15 cellular contexts compared by ENCODE assay signal in the genomic region with DNA sequence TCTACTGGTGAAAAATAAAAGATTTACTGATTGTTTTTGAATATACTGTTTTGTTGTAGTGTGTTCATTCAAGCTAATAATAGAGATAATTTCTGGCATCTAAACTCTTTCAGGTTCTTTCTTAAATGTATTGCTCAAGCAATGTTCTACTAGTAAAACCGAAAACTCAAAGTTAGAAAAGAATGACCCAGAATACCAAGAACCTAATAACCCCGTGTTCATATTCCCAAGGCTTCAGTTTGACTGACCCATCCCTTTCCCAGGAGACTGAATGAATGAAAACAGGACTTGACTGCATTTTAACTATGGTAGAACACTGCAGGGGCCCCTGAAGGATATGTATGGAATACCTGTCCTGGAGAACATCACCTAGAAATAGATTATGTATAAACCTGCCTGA.
DNase-seq lines count a peak whose midpoint lies in the region; ATAC-seq and TF ChIP-seq lines count a peak whose summit lies in the region.
"Had no signal": no experiment of that assay in that cellular context is flagged by ENCODE, and none has a peak within 500 bp of the region (broad histone marks: within the 10 kb centered on the region; RNA-seq: fewer than 3 reads in every experiment).

No MANE protein-coding gene starts in this region.

- H3K9me3 ChIP-seq in tibial artery: no peaks in the 10 kb centered on the region

- ATAC-seq in Right ventricle myocardium superior (ENCODE audit: poor library complexity) (peak; percentile 39), left ventricle myocardium superior (no peak), sciatic nerve (peak; percentile 49), GM19035 (IDR thresholded peaks at IDR 0.05; ENCODE audit: unreplicated experiment) (no peak)
- ATAC-seq: CD8-positive, alpha-beta T cell; GM12878 had no signal

- peak overlapping the region; percentile 41 for H3K27ac ChIP-seq in tibial artery
- H3K27ac ChIP-seq: BLaER1 treated with 17β-estradiol and CSF1 and Interleukin-3, amounts not matched to agents 10 nM and 100 nM had no signal

- no peaks in the 10 kb centered on the region for H3K36me3 ChIP-seq in tibial artery
- H3K36me3 ChIP-seq: BLaER1 treated with 17β-estradiol and CSF1 and Interleukin-3, amounts not matched to agents 10 nM and 100 nM had no signal

- intact Hi-C loops in Right ventricle myocardium superior (cut with DNase I) (no loop called here), left ventricle myocardium superior (cut with micrococcal nuclease) (no loop called here), sciatic nerve (cut with DNase I) (no loop called here), tibial artery (cut with DNase I; ENCODE audit: low total_unique reads) (no loop called here)

- H3K27me3 ChIP-seq in tibial artery: no peaks in the 10 kb centered on the region
- H3K27me3 ChIP-seq: BLaER1 treated with 17β-estradiol and CSF1 and Interleukin-3, amounts not matched to agents 10 nM and 100 nM had no signal

- H3K4me3 ChIP-seq in tibial artery: no peak overlapping the region
- H3K4me3 ChIP-seq: BLaER1 treated with 17β-estradiol and CSF1 and Interleukin-3, amounts not matched to agents 10 nM and 100 nM; GM12878 had no signal

- DNase-seq in Right ventricle myocardium superior: no peak
- no peak for DNase-seq in left ventricle myocardium superior
- no peak for DNase-seq in sciatic nerve (ENCODE audit: low spot score)
- DNase-seq in tibial artery: no peak
- no peak for DNase-seq in COLO829 (ENCODE audit: low spot score)
- DNase-seq: CD8-positive, alpha-beta T cell; COR-L47; DMS 273 treated with DMSO at 0.1 percent for 48 hours; DMS53; DND-41; EL; H9 had no signal

- H3K4me1 ChIP-seq in tibial artery: peaks cover 0 to 22% (median 11%) of the 10 kb centered on the region in 4 donors

- TF ChIP-seq CTCF in tibial artery (IDR thresholded peaks at IDR 0.05): no peak

Comparison
In these comparisons a context has a peak if more than half of its experiments do, and no peak if none do; other contexts are left out.
1. ATAC-seq: peak in Right ventricle myocardium superior (single experiment) and sciatic nerve (single experiment); none in left ventricle myocardium superior (single experiment) and GM19035 (single experiment).